Comparison of ENCODE assay signal across 15 cellular contexts in the genomic region with DNA sequence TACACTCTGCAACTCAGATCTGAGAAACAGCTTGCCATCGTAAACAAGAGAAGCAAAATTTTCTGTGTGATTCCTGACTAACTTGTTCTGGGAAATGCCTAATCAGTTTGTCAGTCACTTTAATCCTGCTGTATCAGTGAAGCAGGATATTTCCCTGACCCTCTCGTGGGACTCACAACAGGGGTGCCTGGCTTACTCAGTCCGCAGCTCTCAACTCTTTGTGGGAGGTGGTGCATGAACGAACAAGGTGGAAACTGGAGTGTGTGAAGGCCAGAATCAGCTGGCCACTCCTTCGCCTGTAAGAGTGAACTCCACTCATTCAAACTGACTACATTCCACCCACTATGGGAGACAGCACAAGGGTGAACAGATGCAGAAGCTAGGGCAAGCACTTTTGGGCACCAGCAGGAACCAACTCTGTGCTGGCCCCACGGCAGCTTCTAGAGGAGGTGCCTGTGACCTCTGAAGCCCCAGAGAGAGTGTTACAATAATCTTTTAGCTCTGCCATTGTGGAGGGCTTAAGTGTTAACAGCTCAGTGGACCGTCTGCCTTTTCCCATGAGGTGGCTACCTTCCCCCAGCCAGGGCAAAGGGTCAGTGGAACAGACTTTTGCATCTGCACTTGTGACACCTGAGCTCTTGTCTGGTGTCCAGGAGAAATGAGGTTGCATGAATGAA.
DNase-seq lines count a peak whose midpoint lies in the region; TF ChIP-seq lines count a peak whose summit lies in the region.
"Had no signal": no experiment of that assay in that cellular context is flagged by ENCODE, and none has a peak within 500 bp of the region (broad histone marks: within the 10 kb centered on the region; RNA-seq: fewer than 3 reads in every experiment).

No MANE protein-coding gene starts in this region.

- no peak overlapping the region for H2BK5ac ChIP-seq in mesenchymal stem cell (ENCODE audit: low read depth, low read length, poor library complexity, severe bottlenecking)

- no peak overlapping the region for H3K9ac ChIP-seq in mesenchymal stem cell (ENCODE audit: low read length)
- H3K9ac ChIP-seq in smooth muscle cell (ENCODE audit: low read depth): no peak overlapping the region
- H3K9ac ChIP-seq: BLaER1 had no signal

- no peak overlapping the region for H3K23ac ChIP-seq in mesenchymal stem cell (ENCODE audit: low read length in 2 of 2)

- peak overlapping the region; percentile 16 for H2AK5ac ChIP-seq in mesenchymal stem cell (ENCODE audit: low read length, severe bottlenecking)

- H3K4me3 ChIP-seq in MG63: no peak overlapping the region
- no peak overlapping the region for H3K4me3 ChIP-seq in choroid plexus epithelial cell (ENCODE audit: low read depth, low read length)
- H3K4me3 ChIP-seq in mesenchymal stem cell (ENCODE audit: insufficient read depth in 1 of 2, low read depth in 1 of 2, low read length in 2 of 2): no peak overlapping the region
- H3K4me3 ChIP-seq in smooth muscle cell: no peak overlapping the region
- H3K4me3 ChIP-seq in tibial nerve: no peak overlapping the region
- H3K4me3 ChIP-seq: BLaER1 had no signal

- WGBS in mesenchymal stem cell: 65% methylated on average over 7 of the region's 7 CpGs
- WGBS in smooth muscle cell (ENCODE audit: low lambda C conversion rate): 43% methylated on average over 7 of the region's 7 CpGs
- whole genome bisulfite sequencing in tibial nerve, 2 donors: 78 to 81% methylated on average over 7 of the region's 7 CpGs

- no peaks in the 10 kb centered on the region for H3K79me2 ChIP-seq in smooth muscle cell (ENCODE audit: low read depth)

- H3K4me1 ChIP-seq in mesenchymal stem cell (ENCODE audit: control insufficient read depth, insufficient read depth, low read depth, low read length) (peaks cover 2% of the 10 kb centered on the region), smooth muscle cell (ENCODE audit: low read depth) (peaks cover 3% of the 10 kb centered on the region), tibial nerve (no peaks in the 10 kb centered on the region)
- H3K4me1 ChIP-seq: BLaER1 had no signal

- no peaks in the 10 kb centered on the region for H4K20me1 ChIP-seq in smooth muscle cell (ENCODE audit: low read depth)
- H4K20me1 ChIP-seq: BLaER1 had no signal

- H3K9me3 ChIP-seq in MG63 (no peaks in the 10 kb centered on the region), mesenchymal stem cell (ENCODE audit: control insufficient read depth, low read length) (no peaks in the 10 kb centered on the region), smooth muscle cell (replicated peaks; ENCODE audit: low read depth) (no peaks in the 10 kb centered on the region), tibial nerve (no peaks in the 10 kb centered on the region)
- H3K9me3 ChIP-seq: BLaER1 had no signal

- H3K27me3 ChIP-seq in MG63: no peaks in the 10 kb centered on the region
- H3K27me3 ChIP-seq in mesenchymal stem cell (ENCODE audit: control insufficient read depth in 1 of 2, insufficient read depth in 1 of 2, low read length in 2 of 2): no peaks in the 10 kb centered on the region
- no peaks in the 10 kb centered on the region for H3K27me3 ChIP-seq in smooth muscle cell (ENCODE audit: low read depth)
- H3K27me3 ChIP-seq in tibial nerve: no peaks in the 10 kb centered on the region
- H3K27me3 ChIP-seq: BLaER1 had no signal

- H3F3A ChIP-seq in smooth muscle cell (ENCODE audit: low read depth): no peaks in the 10 kb centered on the region

- no peaks in the 10 kb centered on the region for H3K79me1 ChIP-seq in mesenchymal stem cell (replicated peaks; ENCODE audit: low read length, poor library complexity, severe bottlenecking)

- H2BK120ac ChIP-seq in mesenchymal stem cell (ENCODE audit: low read depth, low read length): no peak overlapping the region

- no peak overlapping the region for H3K4me2 ChIP-seq in mesenchymal stem cell (ENCODE audit: low read length, poor library complexity, severe bottlenecking)
- H3K4me2 ChIP-seq in smooth muscle cell: no peak overlapping the region
- H3K4me2 ChIP-seq: BLaER1 had no signal

- H3K36me3 ChIP-seq in MG63 (no peaks in the 10 kb centered on the region), mesenchymal stem cell (ENCODE audit: control insufficient read depth in 1 of 2, insufficient read depth in 2 of 2, low read depth in 1 of 2, low read length in 2 of 2) (no peaks in the 10 kb centered on the region), smooth muscle cell (ENCODE audit: low read depth) (no peaks in the 10 kb centered on the region), tibial nerve (no peaks in the 10 kb centered on the region)
- H3K36me3 ChIP-seq: BLaER1 had no signal

- no peak overlapping the region for H2BK12ac ChIP-seq in mesenchymal stem cell (ENCODE audit: low read length in 2 of 2)

- no peak overlapping the region for H4K91ac ChIP-seq in mesenchymal stem cell (ENCODE audit: low read length)

- DNase-seq in MG63 (peak; percentile 15), choroid plexus epithelial cell (ENCODE audit: low read depth) (peak; percentile 70), mesenchymal stem cell (no peak), smooth muscle cell (lab: John Stamatoyannopoulos, UW; ENCODE audit: unreplicated experiment) (no peak), SHP77 (lab: John Stamatoyannopoulos, UW) (no peak), tibial nerve (ENCODE audit: low spot score in 2 of 2) (no peak)
- no peak for DNase-seq in stimulated activated CD4-positive, alpha-beta T cell treated with anti-CD3 and anti-CD28 coated beads, Interleukin-4, amount 100 ng/mL, for 1 hour
- DNase-seq: CD8-positive, alpha-beta memory T cell; DMS79; H7; NCI-H1105; NCI-H1694; NCI-H226; NCI-H524 treated with DMSO at 0.1 percent for 48 hours had no signal

- TF ChIP-seq CTCF in choroid plexus epithelial cell (conservative IDR thresholded peaks at IDR 0.05; ENCODE audit: low read depth, low read length) (no peak), smooth muscle cell (IDR thresholded peaks at IDR 0.05; ENCODE audit: borderline replicate concordance, insufficient read depth, poor library complexity, severe bottlenecking) (no peak), tibial nerve (IDR thresholded peaks at IDR 0.05) (no peak)

- TF ChIP-seq EP300 in tibial nerve (IDR thresholded peaks at IDR 0.05): no peak

- H4K8ac ChIP-seq in mesenchymal stem cell (ENCODE audit: low read length): no peak overlapping the region

- no peak overlapping the region for H3K4ac ChIP-seq in mesenchymal stem cell (ENCODE audit: low read depth in 1 of 2, low read length in 2 of 2)

- no peak overlapping the region for H3K18ac ChIP-seq in mesenchymal stem cell (ENCODE audit: low read depth in 1 of 2, low read length in 2 of 2)

- no peak overlapping the region for H2AFZ ChIP-seq in mesenchymal stem cell (ENCODE audit: low read depth, low read length)
- H2AFZ ChIP-seq in smooth muscle cell (ENCODE audit: low read depth): peak overlapping the region; percentile 38

- no peak overlapping the region for H2BK15ac ChIP-seq in mesenchymal stem cell (ENCODE audit: low read depth, poor library complexity, severe bottlenecking)

- H3K27ac ChIP-seq in mesenchymal stem cell (ENCODE audit: low read length, poor library complexity, severe bottlenecking): no peak overlapping the region
- H3K27ac ChIP-seq in smooth muscle cell (ENCODE audit: low read depth): no peak overlapping the region
- H3K27ac ChIP-seq in tibial nerve: no peak overlapping the region
- H3K27ac ChIP-seq: BLaER1 had no signal

- no peak overlapping the region for H3K14ac ChIP-seq in mesenchymal stem cell (ENCODE audit: low read length in 2 of 2)

- no peak for TF ChIP-seq POLR2A in tibial nerve (IDR thresholded peaks at IDR 0.05)

Comparison
In these comparisons a context has a peak if more than half of its experiments do, and no peak if none do; other contexts are left out.
1. DNase-seq: peak in MG63 (single experiment) and choroid plexus epithelial cell (single experiment); none in mesenchymal stem cell (single experiment), smooth muscle cell (single experiment), SHP77 (0 of 2), stimulated activated CD4-positive, alpha-beta T cell treated with anti-CD3 and anti-CD28 coated beads, Interleukin-4, amount 100 ng/mL, for 1 hour (single experiment) and tibial nerve (0 of 2).